In the genomic region with DNA sequence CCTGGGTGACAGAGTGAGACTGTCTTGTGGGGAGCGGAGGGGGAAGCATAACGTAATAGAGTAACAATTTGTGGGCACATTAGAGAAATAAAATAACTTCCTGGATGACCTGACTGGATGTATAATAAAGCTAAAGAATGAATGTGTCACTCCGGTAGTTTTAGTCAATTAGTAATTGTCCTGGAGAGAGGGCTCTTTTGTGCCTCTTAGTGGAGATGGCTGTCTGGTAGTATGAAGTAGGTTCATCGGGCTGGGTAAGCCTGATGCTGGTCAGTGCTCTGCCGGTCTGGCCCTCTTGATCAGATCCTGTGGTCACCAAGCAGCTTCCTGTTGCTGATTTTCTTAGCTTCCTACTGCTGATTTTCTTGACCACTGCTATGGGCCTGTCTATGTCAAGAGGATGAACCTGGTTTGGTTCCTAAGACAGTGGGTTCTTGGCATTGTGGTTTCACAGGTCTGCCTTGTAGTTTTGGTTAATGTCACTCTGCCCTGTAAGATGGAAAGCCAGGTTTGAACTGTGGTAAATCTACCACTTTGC, we compare ENCODE assay signal across 11 cellular contexts. TPM values are rescaled to one million over a fixed set of nuclear protein-coding genes. Genes with fewer than 3 reads are reported as not detected.
A peak's percentile ranks its signal among the peaks of the same experiment; 100 is the strongest.
DNase-seq lines count a peak whose midpoint lies in the region; ATAC-seq lines count a peak whose summit lies in the region.
"Had no signal": no experiment of that assay in that cellular context is flagged by ENCODE, and none has a peak within 500 bp of the region (broad histone marks: within the 10 kb centered on the region; RNA-seq: fewer than 3 reads in every experiment).

No MANE protein-coding gene starts in this region.

- peaks cover 35% of the 10 kb centered on the region for H3K36me3 Mint-ChIP-seq in CD4-positive, CD25-positive, alpha-beta regulatory T cell

- peaks cover 63% of the 10 kb centered on the region for H3K36me3 ChIP-seq in CD4-positive, CD25-positive, alpha-beta regulatory T cell (ENCODE audit: control insufficient read depth, insufficient read depth, low read length)
- peaks cover 2 to 76% of the 10 kb centered on the region in 2 donors for H3K36me3 ChIP-seq in neuronal stem cell (replicated peaks in 1 of 2; ENCODE audit: control insufficient read depth in 2 of 2, insufficient read depth in 2 of 2, low read length in 2 of 2)

- H4K91ac ChIP-seq in neuronal stem cell (ENCODE audit: low read depth, low read length, poor library complexity) = no peak overlapping the region

- no peaks in the 10 kb centered on the region for H3K27me3 Mint-ChIP-seq in CD4-positive, CD25-positive, alpha-beta regulatory T cell

- H3K14ac ChIP-seq in neuronal stem cell (ENCODE audit: low read length) = no peak overlapping the region

- no peak overlapping the region for H3K18ac ChIP-seq in neuronal stem cell (ENCODE audit: low read length)

- no peak for DNase-seq in CD4-positive, CD25-positive, alpha-beta regulatory T cell
- DNase-seq in NCI-H226 = no peak
- DNase-seq in neuronal stem cell (ENCODE audit: low spot score) = no peak
- DNase-seq in cerebellar cortex (ENCODE audit: low spot score) = no peak
- no peak for DNase-seq in NCI-H1694 (lab: John Stamatoyannopoulos, UW)
- DNase-seq: activated T-cell treated with anti-CD3 and anti-CD28 coated beads, Interleukin-2, amount 50 U/mL, for 1 hour; NCI-H345; psoas muscle had no signal

- no peaks in the 10 kb centered on the region for H3K9me3 Mint-ChIP-seq in CD4-positive, CD25-positive, alpha-beta regulatory T cell

- peak in 1 of 2 donors; percentile 31 for ATAC-seq in CD4-positive, CD25-positive, alpha-beta regulatory T cell (ENCODE audit: low read depth in 2 of 2)
- ATAC-seq in GM19452 (IDR thresholded peaks at IDR 0.05; ENCODE audit: unreplicated experiment) (peak; percentile 88), HG03442 (IDR thresholded peaks at IDR 0.05; ENCODE audit: unreplicated experiment) (peak; percentile 71), esophagus mucosa (peak; percentile 13)

- H3K23ac ChIP-seq in neuronal stem cell (ENCODE audit: low read depth, low read length, poor library complexity) = no peak overlapping the region

- H3K9me3 ChIP-seq in CD4-positive, CD25-positive, alpha-beta regulatory T cell (ENCODE audit: control insufficient read depth in 2 of 2, low read length in 2 of 2) = no peaks in the 10 kb centered on the region
- no peaks in the 10 kb centered on the region for H3K9me3 ChIP-seq in neuronal stem cell (replicated peaks in 1 of 2; ENCODE audit: control insufficient read depth in 2 of 2, insufficient read depth in 1 of 2, low read depth in 1 of 2, low read length in 2 of 2)
- H3K9me3 ChIP-seq: psoas muscle had no signal

- no peak overlapping the region for H3K4ac ChIP-seq in neuronal stem cell (ENCODE audit: low read length)

- H3K9ac ChIP-seq in neuronal stem cell (ENCODE audit: low read depth, low read length, poor library complexity) = no peak overlapping the region

- H2BK12ac ChIP-seq in neuronal stem cell (ENCODE audit: low read length) = no peak overlapping the region

- H3K27ac ChIP-seq in CD4-positive, CD25-positive, alpha-beta regulatory T cell (ENCODE audit: insufficient read depth, low read length, poor library complexity, severe bottlenecking) = no peak overlapping the region
- H3K27ac ChIP-seq in neuronal stem cell (replicated peaks; ENCODE audit: low read length) = no peak overlapping the region
- H3K27ac ChIP-seq: psoas muscle had no signal

- no peak overlapping the region for H3K4me3 ChIP-seq in CD4-positive, CD25-positive, alpha-beta regulatory T cell (ENCODE audit: low read depth, low read length)
- H3K4me3 ChIP-seq in neuronal stem cell (ENCODE audit: low read length in 2 of 2) = no peak overlapping the region
- H3K4me3 ChIP-seq: psoas muscle had no signal

- no peak overlapping the region for H2BK120ac ChIP-seq in neuronal stem cell (ENCODE audit: low read depth, low read length)

- H2AFZ ChIP-seq in neuronal stem cell (ENCODE audit: low read length) = no peak overlapping the region

- H3K27me3 ChIP-seq in CD4-positive, CD25-positive, alpha-beta regulatory T cell (ENCODE audit: control insufficient read depth, insufficient read depth, low read length) = no peaks in the 10 kb centered on the region
- no peaks in the 10 kb centered on the region for H3K27me3 ChIP-seq in neuronal stem cell (ENCODE audit: control insufficient read depth in 3 of 3, insufficient read depth in 3 of 3, low read depth in 1 of 3, low read length in 3 of 3)

- no peak overlapping the region for H2AK5ac ChIP-seq in neuronal stem cell (ENCODE audit: low read depth, low read length)

- H2BK15ac ChIP-seq in neuronal stem cell (ENCODE audit: low read length) = no peak overlapping the region

- H3K27ac Mint-ChIP-seq in CD4-positive, CD25-positive, alpha-beta regulatory T cell = peak overlapping the region in 2 of 3 donors; percentile 32 to 33

- H3K4me2 ChIP-seq in neuronal stem cell (ENCODE audit: insufficient read depth, low read length, poor library complexity, severe bottlenecking) = no peak overlapping the region

- WGBS in neuronal stem cell (ENCODE audit: extremely low coverage in 2 of 2, insufficient read length in 2 of 2, insufficient replicate concordance in 1 of 2), 2 donors = no CpG with 5 or more reads among the region's 5 CpGs

- no peaks in the 10 kb centered on the region for H3K79me1 ChIP-seq in neuronal stem cell (ENCODE audit: low read depth, low read length)

- H3K4me3 Mint-ChIP-seq in CD4-positive, CD25-positive, alpha-beta regulatory T cell = no peak overlapping the region

- no peak overlapping the region for H2BK5ac ChIP-seq in neuronal stem cell (ENCODE audit: low read length)

- H3K4me1 Mint-ChIP-seq in CD4-positive, CD25-positive, alpha-beta regulatory T cell = peaks cover 20 to 42% (median 23%) of the 10 kb centered on the region in 4 donors

- no peak overlapping the region for H4K8ac ChIP-seq in neuronal stem cell (ENCODE audit: low read depth, low read length)

- no peaks in the 10 kb centered on the region for H3K4me1 ChIP-seq in CD4-positive, CD25-positive, alpha-beta regulatory T cell (ENCODE audit: control insufficient read depth, insufficient read depth, low read length, poor library complexity, severe bottlenecking)
- peaks cover 0 to 2% of the 10 kb centered on the region in 2 donors for H3K4me1 ChIP-seq in neuronal stem cell (ENCODE audit: control insufficient read depth in 2 of 2, insufficient read depth in 1 of 2, low read depth in 1 of 2, low read length in 2 of 2)

RNA-seq across cellular contexts. Expression of a gene that starts 34.1 kb away (rescaled TPM):
- 27.8 TPM for total RNA-seq in CD4-positive, CD25-positive, alpha-beta regulatory T cell
- 1 to 10 TPM; 6.6 to 9.4 (median 6.8) TPM for polyA plus RNA-seq in CD4-positive, CD25-positive, alpha-beta regulatory T cell
- total RNA-seq in esophagus mucosa = 14.2 TPM
- 13.4 TPM for polyA plus RNA-seq in neuronal stem cell (2013, experiment 1 of 2)
- 14.2 TPM for polyA plus RNA-seq in neuronal stem cell (2013, experiment 2 of 2)
